Comparison of ENCODE assay signal across 8 cellular contexts in the genomic region with DNA sequence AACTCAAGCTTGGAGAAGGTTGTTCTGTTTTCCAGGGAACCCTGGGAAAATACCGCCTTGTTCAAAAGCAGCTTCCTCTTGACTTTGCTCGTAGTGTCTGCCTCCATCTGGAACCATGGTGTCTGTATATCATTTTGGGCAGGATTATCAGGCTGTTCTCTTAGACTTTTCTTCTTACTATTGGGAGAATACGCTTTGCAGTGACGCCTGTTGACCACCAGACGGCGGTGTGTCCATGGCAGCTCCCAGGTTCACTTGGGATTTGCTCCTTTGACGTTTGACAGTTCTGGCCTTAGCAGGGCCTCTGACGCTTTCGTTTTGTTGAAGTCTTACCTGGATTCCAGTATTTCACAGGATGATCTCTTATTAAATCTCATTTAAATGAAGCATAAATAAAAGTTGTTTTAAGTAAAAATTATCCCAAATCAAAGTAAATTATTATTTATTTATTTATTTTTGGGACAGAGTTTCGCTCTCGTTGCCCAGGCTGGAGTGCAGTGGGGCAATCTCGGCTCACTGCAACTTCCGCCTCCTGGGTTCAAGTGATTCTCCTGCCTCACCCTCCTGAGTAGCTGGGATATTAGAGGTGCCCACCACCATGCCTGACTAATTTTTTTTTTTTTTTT. TPM values are rescaled to one million over a fixed set of nuclear protein-coding genes. Genes with fewer than 3 reads are reported as not detected.
DNase-seq lines count a peak whose midpoint lies in the region; ATAC-seq and TF ChIP-seq lines count a peak whose summit lies in the region.

No MANE protein-coding gene starts in this region.

- H3K9me3 ChIP-seq in ascending aorta: no peaks in the 10 kb centered on the region
- H3K9me3 ChIP-seq in hepatocyte (ENCODE audit: low read depth): no peaks in the 10 kb centered on the region
- H3K9me3 ChIP-seq in spleen: no peaks in the 10 kb centered on the region

- H3K4me1 ChIP-seq in ascending aorta: peaks cover 0 to 22% of the 10 kb centered on the region in 2 donors
- H3K4me1 ChIP-seq in hepatocyte (ENCODE audit: insufficient read depth): no peaks in the 10 kb centered on the region
- H3K4me1 ChIP-seq in spleen: peaks cover 7 to 31% (median 23%) of the 10 kb centered on the region in 6 donors

- DNase-seq in Ammon's horn (ENCODE audit: low spot score) (peak; percentile 85), LHCN-M2 (ENCODE audit: low read depth) (peak; percentile 76), SHP77 treated with DMSO at 0.1 percent for 48 hours (lab: John Stamatoyannopoulos, UW) (peak; percentile 36), ascending aorta (ENCODE audit: low spot score in 2 of 2) (peak in 1 of 2 donors; percentile 71), hepatocyte (ENCODE audit: low spot score) (peak; percentile 71), spleen (peak; percentile 83), NCI-H226 (no peak)

- no peak for TF ChIP-seq POLR2A in spleen (IDR thresholded peaks at IDR 0.05)

- no peak overlapping the region for H3K4me3 ChIP-seq in ascending aorta
- no peak overlapping the region for H3K4me3 ChIP-seq in hepatocyte
- H3K4me3 ChIP-seq in spleen: no peak overlapping the region

- no peaks in the 10 kb centered on the region for H3K79me2 ChIP-seq in hepatocyte

- H4K20me1 ChIP-seq in hepatocyte (ENCODE audit: insufficient read depth, poor library complexity, severe bottlenecking): no peaks in the 10 kb centered on the region

- intact Hi-C loops in ascending aorta (cut with DNase I) (loop anchor here (2.0 to 10.0 kb wide), 3 partner anchors 227 to 439 kb away; a partner anchor contains a TSS), spleen (cut with DNase I; ENCODE audit: low total_unique reads) (no loop called here)

- H3K4me2 ChIP-seq in hepatocyte: no peak overlapping the region

- peak overlapping the region in 1 of 2 donors; percentile 3 for H3K27ac ChIP-seq in ascending aorta
- H3K27ac ChIP-seq in hepatocyte: no peak overlapping the region
- peak overlapping the region in 1 of 8 donors; percentile 70 for H3K27ac ChIP-seq in spleen

- H3K9me2 ChIP-seq in hepatocyte (replicated peaks; ENCODE audit: insufficient read depth): no peaks in the 10 kb centered on the region

- H3K27me3 ChIP-seq in ascending aorta (no peaks in the 10 kb centered on the region), hepatocyte (no peaks in the 10 kb centered on the region), spleen (replicated peaks in 1 of 7) (no peaks in the 10 kb centered on the region)

- H3K36me3 ChIP-seq in ascending aorta: peaks cover under 1 to 25% of the 10 kb centered on the region in 2 donors
- H3K36me3 ChIP-seq in hepatocyte (replicated peaks; ENCODE audit: insufficient read depth, low read depth): no peaks in the 10 kb centered on the region
- H3K36me3 ChIP-seq in spleen: peaks cover 0 to 75% (median 17%) of the 10 kb centered on the region in 6 donors

- ATAC-seq in GM19043 (IDR thresholded peaks at IDR 0.05; ENCODE audit: low read depth, unreplicated experiment): peak; percentile 56

- H2AFZ ChIP-seq in hepatocyte: no peak overlapping the region

- peak; percentile 77 to 99 (median 96) for TF ChIP-seq CTCF in ascending aorta (IDR thresholded peaks at IDR 0.05)
- TF ChIP-seq CTCF in hepatocyte (IDR thresholded peaks at IDR 0.05; ENCODE audit: poor library complexity): peak; percentile 93
- peak; percentile 69 to 94 (median 89) for TF ChIP-seq CTCF in spleen (IDR thresholded peaks at IDR 0.05 in 8 of 11, conservative IDR thresholded peaks at IDR 0.05 in 3 of 11)

- 44% methylated on average over 13 of the region's 13 CpGs for WGBS in hepatocyte (ENCODE audit: low lambda C conversion rate, missing lambda C conversion rate)
- WGBS in spleen, 5 donors: 42 to 51% (median 46%) methylated on average over 13 of the region's 13 CpGs

RNA-seq across cellular contexts. Expression of a gene that starts 41.8 kb away (rescaled TPM):
- total RNA-seq in LHCN-M2 (2014; rRNA removed) (0.06 TPM in 1 of 2 replicates, not detected in the other), ascending aorta (not detected), hepatocyte (0.17 TPM in 1 of 2 replicates, not detected in the other), spleen (not detected)
- polyA plus RNA-seq in LHCN-M2 (2012): not detected
- polyA plus RNA-seq in hepatocyte (not detected in 2 replicates), spleen (under 1 TPM in 2 of 3 donors, not detected in 1; 0.03 to 0.10 TPM)
